Comparison of ENCODE assay signal across 12 cellular contexts in genomic region chr20:62550087-62550565, GRCh38.
DNase-seq lines count a peak whose midpoint lies in the region; ATAC-seq and TF ChIP-seq lines count a peak whose summit lies in the region.
"Had no signal": no experiment of that assay in that cellular context is flagged by ENCODE, and none has a peak within 500 bp of the region (broad histone marks: within the 10 kb centered on the region; RNA-seq: fewer than 3 reads in every experiment).

No MANE protein-coding gene starts in this region.

- no peaks in the 10 kb centered on the region for H3K36me3 ChIP-seq in endodermal cell (ENCODE audit: control insufficient read depth, insufficient read depth, low read length)
- H3K36me3 ChIP-seq in mesendoderm (ENCODE audit: control insufficient read depth, insufficient read depth, low read length), result no peaks in the 10 kb centered on the region
- no peaks in the 10 kb centered on the region for H3K36me3 ChIP-seq in stomach smooth muscle (ENCODE audit: control insufficient read depth in 2 of 2, insufficient read depth in 2 of 2, low read length in 2 of 2)

- H3K4ac ChIP-seq in mesendoderm (ENCODE audit: low read depth, low read length), result no peak overlapping the region

- H3K23ac ChIP-seq in mesendoderm (ENCODE audit: low read length), result no peak overlapping the region

- H3K4me2 ChIP-seq in mesendoderm (ENCODE audit: low read length), result no peak overlapping the region

- peaks cover 9% of the 10 kb centered on the region for H3K4me1 Mint-ChIP-seq in endodermal cell

- H3K27ac ChIP-seq in endodermal cell (ENCODE audit: low read depth, low read length) (no peak overlapping the region), mesendoderm (ENCODE audit: low read depth, low read length) (no peak overlapping the region), stomach smooth muscle (ENCODE audit: low read length) (peak overlapping the region; percentile 90)

- no peak overlapping the region for H2BK120ac ChIP-seq in mesendoderm (ENCODE audit: low read depth, low read length)

- DNase-seq in HK-2 (ENCODE audit: unreplicated experiment) (peak; percentile 42), endodermal cell (peak; percentile 55), mesendoderm (peak; percentile 31), retina (no peak), DMS79 treated with DMSO at 0.1 percent for 48 hours (lab: John Stamatoyannopoulos, UW) (no peak)
- no peak for DNase-seq in activated CD4-positive, alpha-beta T cell treated with anti-CD3 and anti-CD28 coated beads, Interleukin-2, amount 50 U/mL, for 1 hour
- DNase-seq: activated CD4-positive, alpha-beta T cell treated with anti-CD3 and anti-CD28 coated beads for 1 hour; kidney glomerular epithelial cell; NCI-H524 treated with DMSO at 0.1 percent for 48 hours had no signal

- peak overlapping the region; percentile 45 for H3K4me3 Mint-ChIP-seq in endodermal cell

- H3K79me1 ChIP-seq in mesendoderm (ENCODE audit: low read length), result no peaks in the 10 kb centered on the region

- no peak overlapping the region for H2AK5ac ChIP-seq in mesendoderm (ENCODE audit: low read length)

- peaks cover 42% of the 10 kb centered on the region for H3K27me3 ChIP-seq in endodermal cell (ENCODE audit: control insufficient read depth, insufficient read depth, low read length, poor library complexity, severe bottlenecking)
- peaks cover 7% of the 10 kb centered on the region for H3K27me3 ChIP-seq in mesendoderm (ENCODE audit: insufficient read depth, low read length, poor library complexity)
- peaks cover 0 to 3% of the 10 kb centered on the region in 2 donors for H3K27me3 ChIP-seq in stomach smooth muscle (ENCODE audit: control insufficient read depth in 1 of 2, insufficient read depth in 2 of 2, low read length in 2 of 2)

- H3K27me3 Mint-ChIP-seq in endodermal cell (ENCODE audit: insufficient read depth), result peaks cover 20% of the 10 kb centered on the region

- H3K4me1 ChIP-seq in endodermal cell (ENCODE audit: control insufficient read depth, insufficient read depth, low read length), result no peaks in the 10 kb centered on the region
- no peaks in the 10 kb centered on the region for H3K4me1 ChIP-seq in mesendoderm (ENCODE audit: control insufficient read depth, low read depth, low read length)
- H3K4me1 ChIP-seq in stomach smooth muscle (ENCODE audit: control insufficient read depth, insufficient read depth, low read length), result peaks cover 67% of the 10 kb centered on the region

- no peaks in the 10 kb centered on the region for H3K36me3 Mint-ChIP-seq in endodermal cell (ENCODE audit: low read depth)

- no peak overlapping the region for H2BK5ac ChIP-seq in mesendoderm (ENCODE audit: low read length)

- no peak overlapping the region for H2BK15ac ChIP-seq in mesendoderm (replicated peaks; ENCODE audit: low read depth)

- ATAC-seq in GM19328 (IDR thresholded peaks at IDR 0.05; ENCODE audit: unreplicated experiment), result no peak

- H3K9ac ChIP-seq in endodermal cell (ENCODE audit: extremely low read depth, low read length, poor library complexity, severe bottlenecking), result no peak overlapping the region
- no peak overlapping the region for H3K9ac ChIP-seq in mesendoderm (ENCODE audit: low read length)
- peak overlapping the region; percentile 66 to 68 for H3K9ac ChIP-seq in stomach smooth muscle (ENCODE audit: low read length in 2 of 2)

- no peak overlapping the region for H3K27ac Mint-ChIP-seq in endodermal cell

- no peak overlapping the region for H3K56ac ChIP-seq in mesendoderm (ENCODE audit: low read length)

- no peaks in the 10 kb centered on the region for H3K79me2 ChIP-seq in mesendoderm (ENCODE audit: control insufficient read depth, insufficient read depth, low read length)

- H3K18ac ChIP-seq in mesendoderm (ENCODE audit: low read length), result no peak overlapping the region

- no peaks in the 10 kb centered on the region for H3K9me3 Mint-ChIP-seq in endodermal cell
- H3K9me3 Mint-ChIP-seq: CD4-positive, alpha-beta T cell had no signal

- H3K4me3 ChIP-seq in endodermal cell (ENCODE audit: low read length) (no peak overlapping the region), mesendoderm (ENCODE audit: low read length) (no peak overlapping the region), stomach smooth muscle (ENCODE audit: low read length in 2 of 2) (peak overlapping the region; percentile 70 to 77)

- H4K8ac ChIP-seq in mesendoderm (ENCODE audit: low read depth, low read length), result no peak overlapping the region

- 17 to 59% methylated on average over 1 to 25 of the region's 29 CpGs for WGBS in endodermal cell (ENCODE audit: insufficient coverage in 1 of 2, insufficient read length in 1 of 2), 2 experiments
- WGBS in mesendoderm (ENCODE audit: extremely low coverage, insufficient coverage, low lambda C conversion rate), result no CpG with 5 or more reads among the region's 29 CpGs

- H4K5ac ChIP-seq in mesendoderm (ENCODE audit: low read length), result no peak overlapping the region

- TF ChIP-seq CTCF in endodermal cell (conservative IDR thresholded peaks at IDR 0.05), result no peak

- H3K9me3 ChIP-seq in endodermal cell (ENCODE audit: control insufficient read depth, low read length), result no peaks in the 10 kb centered on the region
- H3K9me3 ChIP-seq in stomach smooth muscle (ENCODE audit: control insufficient read depth in 2 of 2, low read length in 2 of 2), result no peaks in the 10 kb centered on the region

Comparison
In these comparisons a context has a peak if more than half of its experiments do, and no peak if none do; other contexts are left out.
1. DNase-seq: peak in HK-2 (single experiment), endodermal cell (single experiment) and mesendoderm (single experiment); none in retina (single experiment), DMS79 treated with DMSO at 0.1 percent for 48 hours (single experiment) and activated CD4-positive, alpha-beta T cell treated with anti-CD3 and anti-CD28 coated beads, Interleukin-2, amount 50 U/mL, for 1 hour (single experiment).
2. H3K4me3 ChIP-seq: peak in stomach smooth muscle (2 of 2); none in endodermal cell (single experiment) and mesendoderm (single experiment).
3. H3K9ac ChIP-seq: peak in stomach smooth muscle (2 of 2); none in endodermal cell (single experiment) and mesendoderm (single experiment).